8 cellular contexts compared by ENCODE assay signal in the genomic region with DNA sequence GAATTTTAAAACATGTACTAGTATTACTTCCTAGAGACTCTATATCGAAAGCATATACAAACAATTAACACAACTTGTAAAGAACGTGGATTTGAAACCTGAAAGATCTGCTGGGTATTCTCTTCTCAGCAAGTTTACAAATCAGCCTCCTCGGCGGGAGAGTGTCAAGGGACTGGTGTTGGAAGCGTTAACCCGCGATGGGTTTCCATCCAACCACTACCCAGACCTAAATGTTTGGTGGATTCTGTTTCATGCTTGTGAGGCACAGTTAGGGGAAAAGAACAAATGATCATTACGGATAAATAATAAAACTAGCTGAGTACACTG. TPM values are rescaled to one million over a fixed set of nuclear protein-coding genes. Genes with fewer than 3 reads are reported as not detected.
DNase-seq lines count a peak whose midpoint lies in the region; ATAC-seq and TF ChIP-seq lines count a peak whose summit lies in the region.

No MANE protein-coding gene starts in this region.

- H3K4me3 ChIP-seq in BJ (ENCODE audit: low read depth, low read length) (peak overlapping the region; percentile 76), duodenal mucosa (ENCODE audit: low read depth in 1 of 2, low read length in 2 of 2) (peak overlapping the region; percentile 95 to 100), mucosa of descending colon (peak overlapping the region; percentile 59), thymus (ENCODE audit: low read length) (peak overlapping the region; percentile 82)

- DNase-seq in BJ (ENCODE audit: low read depth) (no peak), T follicular helper cell (ENCODE audit: low read depth) (peak; percentile 2), mucosa of descending colon (no peak), activated gamma-delta T cell treated with Interleukin-2 at 50 U/mL for 16 hours (no peak)

- intact Hi-C loops in mucosa of descending colon (cut with DNase I, micrococcal nuclease): no loop called here

- CTCF ChIA-PET in BJ (lab: Yijun Ruan, JAX): interaction anchor here (0.7 kb wide), 1 partner anchor 21 kb away, joined by 3 read pairs; no protein-coding TSS in a partner anchor

- H3K27me3 ChIP-seq in BJ (ENCODE audit: control insufficient read depth, insufficient read depth, low read length): no peaks in the 10 kb centered on the region
- H3K27me3 ChIP-seq in duodenal mucosa (ENCODE audit: control insufficient read depth in 1 of 2, insufficient read depth in 2 of 2, low read length in 2 of 2): no peaks in the 10 kb centered on the region
- no peaks in the 10 kb centered on the region for H3K27me3 ChIP-seq in thymus (ENCODE audit: control insufficient read depth, insufficient read depth)

- H3K27ac ChIP-seq in duodenal mucosa (ENCODE audit: low read depth, low read length) (peak overlapping the region; percentile 95), thymus (ENCODE audit: low read depth) (peak overlapping the region; percentile 99)

- POLR2A ChIA-PET in BJ (lab: Charles Lee): no interaction called here

- TF ChIP-seq CTCF in BJ (IDR thresholded peaks at IDR 0.05; ENCODE audit: insufficient read depth, low read depth, low read length): no peak
- TF ChIP-seq CTCF in mucosa of descending colon (IDR thresholded peaks at IDR 0.05): no peak

- no peaks in the 10 kb centered on the region for H3K9me3 ChIP-seq in duodenal mucosa (ENCODE audit: control insufficient read depth in 1 of 2, low read length in 2 of 2)
- no peaks in the 10 kb centered on the region for H3K9me3 ChIP-seq in mucosa of descending colon
- no peaks in the 10 kb centered on the region for H3K9me3 ChIP-seq in thymus (ENCODE audit: control insufficient read depth)

- H3K9ac ChIP-seq in duodenal mucosa (ENCODE audit: low read depth in 1 of 2, low read length in 2 of 2): peak overlapping the region; percentile 97

- no peaks in the 10 kb centered on the region for H3K36me3 ChIP-seq in BJ (ENCODE audit: control insufficient read depth, insufficient read depth, low read length)
- H3K36me3 ChIP-seq in duodenal mucosa (ENCODE audit: control insufficient read depth in 1 of 2, insufficient read depth in 2 of 2, low read length in 2 of 2): no peaks in the 10 kb centered on the region
- no peaks in the 10 kb centered on the region for H3K36me3 ChIP-seq in mucosa of descending colon (ENCODE audit: low read depth)
- no peaks in the 10 kb centered on the region for H3K36me3 ChIP-seq in thymus (ENCODE audit: control insufficient read depth, insufficient read depth)

- WGBS in thymus: 6% methylated on average over 8 of the region's 8 CpGs

- H3K4me1 ChIP-seq in duodenal mucosa (ENCODE audit: control insufficient read depth in 1 of 2, insufficient read depth in 2 of 2, low read length in 2 of 2) (peaks cover 0 to 11% of the 10 kb centered on the region in 2 donors), mucosa of descending colon (ENCODE audit: low read depth) (peaks cover 3% of the 10 kb centered on the region), thymus (ENCODE audit: control insufficient read depth, insufficient read depth, low read length) (no peaks in the 10 kb centered on the region)

- ATAC-seq in GM18909 (IDR thresholded peaks at IDR 0.05; ENCODE audit: poor library complexity, unreplicated experiment) (peak; percentile 29), HG03159 (IDR thresholded peaks at IDR 0.05; ENCODE audit: unreplicated experiment) (peak; percentile 22), mucosa of descending colon (peak; percentile 7)

RNA-seq across cellular contexts. Expression of gene C2orf42, which starts 0.8 kb away (rescaled TPM):
- 9.8 and 12.1 TPM in 2 replicates for polyA plus RNA-seq in BJ (2011; rRNA removed)
- 33.9 and 55.7 TPM in 2 replicates for polyA minus RNA-seq in BJ (2011; rRNA and poly(A)+ RNA removed)
- 10 to 100 TPM in 2 of 3 donors, 1 to 10 TPM in 1; 7.6 to 17.2 (median 12.2) TPM for total RNA-seq in mucosa of descending colon
- polyA plus RNA-seq in thymus: 15.4 TPM

RNA-seq across cellular contexts. Expression of gene TIA1, which starts 58.4 kb away (rescaled TPM):
- polyA plus RNA-seq in BJ (2011; rRNA removed) (60.1 and 93.8 TPM in 2 replicates), thymus (197 TPM)
- 51.2 and 82.3 TPM in 2 replicates for polyA minus RNA-seq in BJ (2011; rRNA and poly(A)+ RNA removed)
- 100 to 1,000 TPM in 2 of 3 donors, 10 to 100 TPM in 1; 83.0 to 135 (median 115) TPM for total RNA-seq in mucosa of descending colon
